ENCODE assay signal across 1 cellular context in genomic region chr4:12924728-12925320, GRCh38.
TF ChIP-seq lines count a peak whose summit lies in the region.

No MANE protein-coding gene starts in this region.

TF ChIP-seq in HepG2, 621 proteins besides CTCF, POLR2A, EP300 and RAD21 (continued from another document and continues in another):
- TF ChIP-seq ZNF281 (CRISPR knock-in tag; IDR thresholded peaks at IDR 0.05; ENCODE audit: borderline replicate concordance): peak; percentile 62; the same call in 1 of the 2 replicates
- TF ChIP-seq ZMYM2 (CRISPR knock-in tag; IDR thresholded peaks at IDR 0.05): 0 out of 2 replicates have a peak, but pooled peaks have one; percentile 29
- peak; percentile 85 for TF ChIP-seq MIXL1 (CRISPR knock-in tag; IDR thresholded peaks at IDR 0.05)
- peak; percentile 94 for TF ChIP-seq ASH2L (IDR thresholded peaks at IDR 0.05; ENCODE audit: insufficient read length, low read depth, low read length)
- TF ChIP-seq HDAC1 (CRISPR knock-in tag; IDR thresholded peaks at IDR 0.05): peak; percentile 32; the same call in 1 of the 2 replicates
- TF ChIP-seq BCL6 (CRISPR knock-in tag; IDR thresholded peaks at IDR 0.05): peak; percentile 65
- TF ChIP-seq CEBPB (IDR thresholded peaks at IDR 0.05; ENCODE audit: borderline replicate concordance, low read depth, low read length): peak; percentile 29; the same call in 1 of the 2 replicates
- peak; percentile 79; the same call in 1 of the 2 replicates for TF ChIP-seq ZNF609 (CRISPR knock-in tag; IDR thresholded peaks at IDR 0.05; ENCODE audit: borderline replicate concordance)
- TF ChIP-seq, protein P1, sequence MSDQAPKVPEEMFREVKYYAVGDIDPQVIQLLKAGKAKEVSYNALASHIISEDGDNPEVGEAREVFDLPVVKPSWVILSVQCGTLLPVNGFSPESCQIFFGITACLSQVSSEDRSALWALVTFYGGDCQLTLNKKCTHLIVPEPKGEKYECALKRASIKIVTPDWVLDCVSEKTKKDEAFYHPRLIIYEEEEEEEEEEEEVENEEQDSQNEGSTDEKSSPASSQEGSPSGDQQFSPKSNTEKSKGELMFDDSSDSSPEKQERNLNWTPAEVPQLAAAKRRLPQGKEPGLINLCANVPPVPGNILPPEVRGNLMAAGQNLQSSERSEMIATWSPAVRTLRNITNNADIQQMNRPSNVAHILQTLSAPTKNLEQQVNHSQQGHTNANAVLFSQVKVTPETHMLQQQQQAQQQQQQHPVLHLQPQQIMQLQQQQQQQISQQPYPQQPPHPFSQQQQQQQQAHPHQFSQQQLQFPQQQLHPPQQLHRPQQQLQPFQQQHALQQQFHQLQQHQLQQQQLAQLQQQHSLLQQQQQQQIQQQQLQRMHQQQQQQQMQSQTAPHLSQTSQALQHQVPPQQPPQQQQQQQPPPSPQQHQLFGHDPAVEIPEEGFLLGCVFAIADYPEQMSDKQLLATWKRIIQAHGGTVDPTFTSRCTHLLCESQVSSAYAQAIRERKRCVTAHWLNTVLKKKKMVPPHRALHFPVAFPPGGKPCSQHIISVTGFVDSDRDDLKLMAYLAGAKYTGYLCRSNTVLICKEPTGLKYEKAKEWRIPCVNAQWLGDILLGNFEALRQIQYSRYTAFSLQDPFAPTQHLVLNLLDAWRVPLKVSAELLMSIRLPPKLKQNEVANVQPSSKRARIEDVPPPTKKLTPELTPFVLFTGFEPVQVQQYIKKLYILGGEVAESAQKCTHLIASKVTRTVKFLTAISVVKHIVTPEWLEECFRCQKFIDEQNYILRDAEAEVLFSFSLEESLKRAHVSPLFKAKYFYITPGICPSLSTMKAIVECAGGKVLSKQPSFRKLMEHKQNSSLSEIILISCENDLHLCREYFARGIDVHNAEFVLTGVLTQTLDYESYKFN (CRISPR knock-in tag; conservative IDR thresholded peaks at IDR 0.05): peak; percentile 94
- TF ChIP-seq ZNF589 (CRISPR knock-in tag; conservative IDR thresholded peaks at IDR 0.05): 0 out of 2 replicates have a peak, but pooled peaks have one; percentile 33
- TF ChIP-seq IRF9 (CRISPR knock-in tag; IDR thresholded peaks at IDR 0.05; ENCODE audit: borderline replicate concordance): no peak
- TF ChIP-seq ZMYM4 (CRISPR knock-in tag; IDR thresholded peaks at IDR 0.05): peak; percentile 89
- TF ChIP-seq RCOR2 (CRISPR knock-in tag; IDR thresholded peaks at IDR 0.05): peak; percentile 46
- no peak for TF ChIP-seq ZNF343 (CRISPR knock-in tag; IDR thresholded peaks at IDR 0.05)
- TF ChIP-seq AFF4 (CRISPR knock-in tag; IDR thresholded peaks at IDR 0.05): no peak
- TF ChIP-seq, protein P2, sequence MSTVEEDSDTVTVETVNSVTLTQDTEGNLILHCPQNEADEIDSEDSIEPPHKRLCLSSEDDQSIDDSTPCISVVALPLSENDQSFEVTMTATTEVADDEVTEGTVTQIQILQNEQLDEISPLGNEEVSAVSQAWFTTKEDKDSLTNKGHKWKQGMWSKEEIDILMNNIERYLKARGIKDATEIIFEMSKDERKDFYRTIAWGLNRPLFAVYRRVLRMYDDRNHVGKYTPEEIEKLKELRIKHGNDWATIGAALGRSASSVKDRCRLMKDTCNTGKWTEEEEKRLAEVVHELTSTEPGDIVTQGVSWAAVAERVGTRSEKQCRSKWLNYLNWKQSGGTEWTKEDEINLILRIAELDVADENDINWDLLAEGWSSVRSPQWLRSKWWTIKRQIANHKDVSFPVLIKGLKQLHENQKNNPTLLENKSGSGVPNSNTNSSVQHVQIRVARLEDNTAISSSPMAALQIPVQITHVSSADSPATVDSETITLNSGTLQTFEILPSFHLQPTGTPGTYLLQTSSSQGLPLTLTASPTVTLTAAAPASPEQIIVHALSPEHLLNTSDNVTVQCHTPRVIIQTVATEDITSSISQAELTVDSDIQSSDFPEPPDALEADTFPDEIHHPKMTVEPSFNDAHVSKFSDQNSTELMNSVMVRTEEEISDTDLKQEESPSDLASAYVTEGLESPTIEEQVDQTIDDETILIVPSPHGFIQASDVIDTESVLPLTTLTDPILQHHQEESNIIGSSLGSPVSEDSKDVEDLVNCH (CRISPR knock-in tag; IDR thresholded peaks at IDR 0.05): no peak
- TF ChIP-seq ZNF407 (CRISPR knock-in tag; IDR thresholded peaks at IDR 0.05; ENCODE audit: not compliant biosample characterization): no peak
- TF ChIP-seq MIER2 (CRISPR knock-in tag; IDR thresholded peaks at IDR 0.05): 0 out of 2 replicates have a peak, but pooled peaks have one; percentile 20
- TF ChIP-seq SALL1 (CRISPR knock-in tag; IDR thresholded peaks at IDR 0.05): peak; percentile 79; the same call in 1 of the 2 replicates
